In the genomic region with DNA sequence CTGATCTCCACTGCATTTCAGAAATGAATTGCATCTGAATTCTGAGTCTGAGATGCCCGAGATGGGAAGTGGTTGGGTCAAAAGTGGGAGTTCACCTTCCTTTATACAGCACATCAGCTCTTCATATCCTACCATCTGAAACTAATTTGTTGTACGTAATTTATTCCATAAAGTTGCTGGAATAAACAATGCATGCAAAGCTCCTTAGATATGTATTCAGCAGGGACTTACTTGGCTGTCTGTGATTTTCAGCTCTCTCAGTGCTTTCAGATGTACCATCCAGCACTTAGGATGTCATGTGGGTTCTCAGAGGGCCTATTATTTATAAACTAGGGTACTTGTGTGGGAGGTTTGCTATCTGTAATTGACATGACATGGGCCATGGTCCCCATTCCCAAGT, we compare ENCODE assay signal across 25 cellular contexts. TPM values are rescaled to one million over a fixed set of nuclear protein-coding genes. Genes with fewer than 3 reads are reported as not detected.
"Had no signal": no experiment of that assay in that cellular context is flagged by ENCODE, and none has a peak within 500 bp of the region (broad histone marks: within the 10 kb centered on the region; RNA-seq: fewer than 3 reads in every experiment).

No MANE protein-coding gene starts in this region.

- H3K4me3 ChIP-seq: left lung, lower lobe of right lung, pancreas, prostate gland, sigmoid colon, spleen, suprapubic skin, thoracic aorta, tibial artery, upper lobe of right lung had no signal

- ATAC-seq: left colon; left lung; lower lobe of right lung; naive thymus-derived CD8-positive, alpha-beta T cell; pancreas; right cardiac atrium; stimulated activated effector memory CD8-positive, alpha-beta T cell treated with anti-CD3 and anti-CD28 coated beads, Interleukin-12 subunit alpha, Interleukin-12 subunit beta, amount 100 ng/mL, for 72 hours; upper lobe of right lung had no signal

- H3K9me3 ChIP-seq: left lung, lower lobe of right lung, pancreas, prostate gland, sigmoid colon, suprapubic skin, thoracic aorta, tibial artery, upper lobe of right lung had no signal

- H3K4me1 ChIP-seq: left lung, lower lobe of right lung, prostate gland, suprapubic skin, upper lobe of right lung had no signal

- H3K36me3 ChIP-seq: left lung, lower lobe of right lung, pancreas, prostate gland, sigmoid colon, spleen, suprapubic skin, thoracic aorta, tibial artery, upper lobe of right lung had no signal

- H3K27ac ChIP-seq: left lung, lower lobe of right lung, pancreas, prostate gland, sigmoid colon, spleen, suprapubic skin, thoracic aorta, tibial artery, upper lobe of right lung had no signal

- DNase-seq: immature natural killer cell; kidney; left colon; left lung; lower lobe of right lung; mammary epithelial cell; mesenchymal stem cell; naive thymus-derived CD8-positive, alpha-beta T cell; nucleus accumbens; pancreas; posterior cingulate gyrus; retina; right cardiac atrium; sigmoid colon; small intestine; spleen; stimulated activated CD4-positive, alpha-beta T cell treated with anti-CD3 and anti-CD28 coated beads, Interleukin-4, amount 100 ng/mL, for 24 hours; stimulated activated naive CD4-positive, alpha-beta T cell; tibial artery; trophoblast cell; upper lobe of right lung had no signal

- H3K27me3 ChIP-seq: left lung, pancreas, sigmoid colon, spleen, suprapubic skin, tibial artery, upper lobe of right lung had no signal

RNA-seq across cellular contexts. Expression of a gene that starts 46.9 kb away (rescaled TPM):
- total RNA-seq: naive thymus-derived CD8-positive, alpha-beta T cell had no signal
